Comparison of ENCODE assay signal across 20 cellular contexts in genomic region chr17:6924121-6924676, GRCh38.
A peak's percentile ranks its signal among the peaks of the same experiment; 100 is the strongest.
DNase-seq lines count a peak whose midpoint lies in the region; ATAC-seq and TF ChIP-seq lines count a peak whose summit lies in the region.
"Had no signal": no experiment of that assay in that cellular context is flagged by ENCODE, and none has a peak within 500 bp of the region (broad histone marks: within the 10 kb centered on the region; RNA-seq: fewer than 3 reads in every experiment).

No MANE protein-coding gene starts in this region.

- H3K27me3 Mint-ChIP-seq in CD4-positive, alpha-beta T cell = no peaks in the 10 kb centered on the region
- H3K27me3 Mint-ChIP-seq in activated naive CD8-positive, alpha-beta T cell = no peaks in the 10 kb centered on the region
- H3K27me3 Mint-ChIP-seq in H9 (ENCODE audit: low read depth) = peaks cover 24% of the 10 kb centered on the region
- H3K27me3 Mint-ChIP-seq: activated naive CD4-positive, alpha-beta T cell treated with anti-CD3 and anti-CD28 coated beads, Interleukin-2, amount 50 U/mL, for 24 hours had no signal

- no peak overlapping the region for H3K4me2 ChIP-seq in H9 (ENCODE audit: insufficient read depth, insufficient read length, low read length)

- no peaks in the 10 kb centered on the region for H4K20me1 ChIP-seq in H9 (ENCODE audit: control insufficient read depth, insufficient read depth, insufficient read length)

- H3K18ac ChIP-seq in H9 (ENCODE audit: insufficient read length, low read depth, low read length) = no peak overlapping the region

- H3K79me2 ChIP-seq in H9 (ENCODE audit: insufficient read depth, low read length) = no peaks in the 10 kb centered on the region; the same call in 1 of the 2 replicates

- no peak overlapping the region for H2BK120ac ChIP-seq in H9 (ENCODE audit: low read depth, low read length, poor library complexity, severe bottlenecking)

- H2BK15ac ChIP-seq in H9 (ENCODE audit: low read depth, low read length) = no peak overlapping the region

- peaks cover 34% of the 10 kb centered on the region for H3K4me1 Mint-ChIP-seq in CD4-positive, alpha-beta T cell (ENCODE audit: low read depth)
- H3K4me1 Mint-ChIP-seq in activated naive CD8-positive, alpha-beta T cell (ENCODE audit: low read depth) = peaks cover 31% of the 10 kb centered on the region
- no peaks in the 10 kb centered on the region for H3K4me1 Mint-ChIP-seq in H9

- no peak overlapping the region for H3K27ac ChIP-seq in CD4-positive, alpha-beta T cell (ENCODE audit: low read depth, low read length)
- H3K27ac ChIP-seq in H9 (ENCODE audit: insufficient read length, low read depth, low read length) = no peak overlapping the region
- H3K27ac ChIP-seq: heart right ventricle, neutrophil, RWPE1, upper lobe of left lung had no signal

- no peak overlapping the region for H2AFZ ChIP-seq in H9 (ENCODE audit: low read length)

- no peak overlapping the region for H2BK5ac ChIP-seq in H9 (ENCODE audit: insufficient read length, low read length)

- no peak overlapping the region for H4K91ac ChIP-seq in H9 (ENCODE audit: insufficient read length, low read depth, low read length)

- no peak overlapping the region for H3K56ac ChIP-seq in H9 (ENCODE audit: insufficient read length, low read depth, low read length)

- no peak overlapping the region for H2BK12ac ChIP-seq in H9 (ENCODE audit: insufficient read length, low read depth, low read length)

- no peaks in the 10 kb centered on the region for H3K9me3 Mint-ChIP-seq in CD4-positive, alpha-beta T cell
- H3K9me3 Mint-ChIP-seq in activated naive CD8-positive, alpha-beta T cell (ENCODE audit: low read depth) = no peaks in the 10 kb centered on the region
- peaks cover 17 to 61% of the 10 kb centered on the region in 2 experiments for H3K9me3 Mint-ChIP-seq in H9
- H3K9me3 Mint-ChIP-seq: activated naive CD4-positive, alpha-beta T cell treated with anti-CD3 and anti-CD28 coated beads, Interleukin-2, amount 50 U/mL, for 24 hours had no signal

- no peaks in the 10 kb centered on the region for H3K36me3 Mint-ChIP-seq in CD4-positive, alpha-beta T cell (ENCODE audit: low read depth)
- peaks cover 8% of the 10 kb centered on the region for H3K36me3 Mint-ChIP-seq in activated naive CD8-positive, alpha-beta T cell
- peaks cover 3 to 56% (median 8%) of the 10 kb centered on the region in 3 experiments; a peak in 6 of 7 replicates for H3K36me3 Mint-ChIP-seq in H9 (ENCODE audit: insufficient read depth in 1 of 3, low read depth in 3 of 3)

- H3K4ac ChIP-seq in H9 (ENCODE audit: low read depth, low read length) = no peak overlapping the region

- H3K23me2 ChIP-seq in H9 (ENCODE audit: insufficient read length, low read depth, low read length, poor library complexity, severe bottlenecking) = no peaks in the 10 kb centered on the region

- no peaks in the 10 kb centered on the region for H3K9me3 ChIP-seq in CD4-positive, alpha-beta T cell (ENCODE audit: control insufficient read depth, low read length)
- H3K9me3 ChIP-seq in H9 (ENCODE audit: control insufficient read depth, low read depth, low read length) = no peaks in the 10 kb centered on the region
- H3K9me3 ChIP-seq in BE2C = no peaks in the 10 kb centered on the region
- H3K9me3 ChIP-seq: Caco-2, HAP-1, neutrophil, upper lobe of left lung had no signal

- H2BK20ac ChIP-seq in H9 (ENCODE audit: low read depth, low read length, poor library complexity, severe bottlenecking) = no peak overlapping the region

- no peak overlapping the region for H3K4me3 ChIP-seq in fibroblast of the aortic adventitia (ENCODE audit: low read depth, low read length)
- no peak overlapping the region for H3K4me3 ChIP-seq in BE2C (ENCODE audit: low read depth, low read length)
- H3K4me3 ChIP-seq: HAP-1, heart right ventricle, upper lobe of left lung had no signal

- no peak overlapping the region for H2AK5ac ChIP-seq in H9 (ENCODE audit: insufficient read length, low read length)

- POLR2A ChIA-PET in CD4-positive, alpha-beta T cell (lab: Charles Lee) = no interaction called here

- CTCF ChIA-PET in CD4-positive, alpha-beta T cell (lab: Charles Lee) = interaction anchor here (0.9 to 1.1 kb wide), 3 partner anchors 10 to 122 kb away, joined by 3 to 4 read pairs (median 3); no protein-coding TSS in a partner anchor

- H3K23ac ChIP-seq in H9 (ENCODE audit: insufficient read length, low read depth, low read length) = no peak overlapping the region

- no peak overlapping the region for H3K27ac Mint-ChIP-seq in CD4-positive, alpha-beta T cell
- no peak overlapping the region for H3K27ac Mint-ChIP-seq in activated naive CD8-positive, alpha-beta T cell
- no peak overlapping the region for H3K27ac Mint-ChIP-seq in H9
- H3K27ac Mint-ChIP-seq: activated naive CD4-positive, alpha-beta T cell treated with anti-CD3 and anti-CD28 coated beads, Interleukin-2, amount 50 U/mL, for 24 hours had no signal

- no peak overlapping the region for H3K9ac ChIP-seq in H9 (ENCODE audit: extremely low read depth, insufficient read length, low read length)

- H3K4me1 ChIP-seq in H9 (ENCODE audit: insufficient read depth, low read length) (no peaks in the 10 kb centered on the region), BE2C (no peaks in the 10 kb centered on the region)
- H3K4me1 ChIP-seq: Caco-2, HAP-1, upper lobe of left lung had no signal

- DNase-seq in CD4-positive, alpha-beta T cell = no peak
- DNase-seq in LHCN-M2 (ENCODE audit: low read depth) = peak; percentile 45
- DNase-seq in fibroblast of the aortic adventitia (ENCODE audit: low read depth) = peak; percentile 20
- no peak for DNase-seq in MV-4-11 (lab: John Stamatoyannopoulos, UW)
- no peak for DNase-seq in stimulated activated CD4-positive, alpha-beta T cell treated with anti-CD3 and anti-CD28 coated beads, Interleukin-15, amount 100 ng/mL, for 24 hours
- no peak for DNase-seq in H9
- DNase-seq in BE2C = no peak
- DNase-seq: activated T-cell treated with anti-CD3 and anti-CD28 coated beads for 4 hours; Caco-2; dermis blood vessel endothelial cell; heart right ventricle; NCI-H1417; NCI-H524 treated with DMSO at 0.1 percent for 48 hours; stimulated activated CD4-positive, alpha-beta T cell treated with anti-CD3 and anti-CD28 coated beads, Interleukin-4, amount 100 ng/mL, for 24 hours; upper lobe of left lung had no signal

- no peak overlapping the region for H4K8ac ChIP-seq in H9 (replicated peaks; ENCODE audit: insufficient read length, low read depth, low read length)

- ATAC-seq in CD4-positive, alpha-beta T cell (ENCODE audit: poor library complexity) = peak; percentile 60
- ATAC-seq: heart right ventricle had no signal

- no peaks in the 10 kb centered on the region for H3K79me1 ChIP-seq in H9 (ENCODE audit: insufficient read depth, low read depth, low read length, poor library complexity, severe bottlenecking)

- TF ChIP-seq CTCF in CD4-positive, alpha-beta T cell (IDR thresholded peaks at IDR 0.05) = no peak
- TF ChIP-seq CTCF in fibroblast of the aortic adventitia (IDR thresholded peaks at IDR 0.05; ENCODE audit: insufficient read depth, low read length) = no peak
- TF ChIP-seq CTCF in H9 (conservative IDR thresholded peaks at IDR 0.05) = no peak
- TF ChIP-seq CTCF in BE2C (IDR thresholded peaks at IDR 0.05; ENCODE audit: low read depth, low read length) = no peak

- no peak overlapping the region for H3T11ph ChIP-seq in H9 (ENCODE audit: low read length)

- no peak overlapping the region for H3K14ac ChIP-seq in H9 (ENCODE audit: insufficient read depth, low read length)

- no peak overlapping the region for H3K4me3 Mint-ChIP-seq in CD4-positive, alpha-beta T cell
- peak overlapping the region; percentile 14 for H3K4me3 Mint-ChIP-seq in activated naive CD8-positive, alpha-beta T cell
- H3K4me3 Mint-ChIP-seq in H9 = no peak overlapping the region
- H3K4me3 Mint-ChIP-seq: activated naive CD4-positive, alpha-beta T cell treated with anti-CD3 and anti-CD28 coated beads, Interleukin-2, amount 50 U/mL, for 24 hours had no signal

- no peak overlapping the region for H4K5ac ChIP-seq in H9 (ENCODE audit: insufficient read length, low read depth, low read length)

- no peaks in the 10 kb centered on the region for H3K36me3 ChIP-seq in BE2C
- H3K36me3 ChIP-seq: HAP-1, heart right ventricle, neutrophil, upper lobe of left lung had no signal

- intact Hi-C loops in CD4-positive, alpha-beta T cell (cut with DNase I, micrococcal nuclease) = no loop called here

- no peaks in the 10 kb centered on the region for H3K27me3 ChIP-seq in CD4-positive, alpha-beta T cell (ENCODE audit: control insufficient read depth, insufficient read depth, low read length)
- H3K27me3 ChIP-seq in H9 (ENCODE audit: insufficient read depth, low read length) (no peaks in the 10 kb centered on the region), BE2C (no peaks in the 10 kb centered on the region)
- H3K27me3 ChIP-seq: neutrophil, upper lobe of left lung had no signal

Comparison
In these comparisons a context has a peak if more than half of its experiments do, and no peak if none do; other contexts are left out.
1. DNase-seq: peak in LHCN-M2 (single experiment) and fibroblast of the aortic adventitia (single experiment); none in CD4-positive, alpha-beta T cell (0 of 10), MV-4-11 (single experiment), stimulated activated CD4-positive, alpha-beta T cell treated with anti-CD3 and anti-CD28 coated beads, Interleukin-15, amount 100 ng/mL, for 24 hours (single experiment), H9 (single experiment) and BE2C (single experiment).